In genomic region chr4:7389101-7389701, GRCh38 we compare ENCODE assay signal across 1 cellular context.
TF ChIP-seq lines count a peak whose summit lies in the region.

No MANE protein-coding gene starts in this region.

TF ChIP-seq in H1, 55 proteins besides CTCF, POLR2A, EP300 and RAD21 (continued from another document):
- TF ChIP-seq PHF8 (conservative IDR thresholded peaks at IDR 0.05; ENCODE audit: low read depth, low read length): no peak
- no peak for TF ChIP-seq FOSL1 (IDR thresholded peaks at IDR 0.05; ENCODE audit: insufficient read depth, low read depth, low read length)
